ENCODE assay signal across 1 cellular context in the genomic region with DNA sequence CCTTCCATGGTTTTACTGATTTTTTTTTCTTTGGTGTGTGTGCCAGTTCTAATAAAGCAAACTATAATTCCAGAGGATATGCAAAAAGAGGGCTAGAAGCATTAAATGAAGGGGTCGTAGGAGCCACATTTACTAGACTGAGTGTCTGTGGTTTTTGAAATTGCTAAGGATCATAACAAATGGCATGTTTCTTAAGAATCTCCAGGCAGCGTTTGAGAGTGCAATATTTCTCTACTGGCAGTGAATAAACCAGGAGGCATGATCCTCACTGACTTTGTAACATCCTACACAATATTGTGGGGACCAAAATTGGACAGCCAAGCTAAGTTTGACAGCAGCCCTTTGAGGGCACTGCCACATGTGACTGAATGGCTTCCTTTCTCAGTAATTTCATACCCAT.
TF ChIP-seq lines count a peak whose summit lies in the region.

No MANE protein-coding gene starts in this region.

TF ChIP-seq in GM23338, 12 proteins besides CTCF, POLR2A, EP300 and RAD21 (continued from another document):
- TF ChIP-seq, protein P1, sequence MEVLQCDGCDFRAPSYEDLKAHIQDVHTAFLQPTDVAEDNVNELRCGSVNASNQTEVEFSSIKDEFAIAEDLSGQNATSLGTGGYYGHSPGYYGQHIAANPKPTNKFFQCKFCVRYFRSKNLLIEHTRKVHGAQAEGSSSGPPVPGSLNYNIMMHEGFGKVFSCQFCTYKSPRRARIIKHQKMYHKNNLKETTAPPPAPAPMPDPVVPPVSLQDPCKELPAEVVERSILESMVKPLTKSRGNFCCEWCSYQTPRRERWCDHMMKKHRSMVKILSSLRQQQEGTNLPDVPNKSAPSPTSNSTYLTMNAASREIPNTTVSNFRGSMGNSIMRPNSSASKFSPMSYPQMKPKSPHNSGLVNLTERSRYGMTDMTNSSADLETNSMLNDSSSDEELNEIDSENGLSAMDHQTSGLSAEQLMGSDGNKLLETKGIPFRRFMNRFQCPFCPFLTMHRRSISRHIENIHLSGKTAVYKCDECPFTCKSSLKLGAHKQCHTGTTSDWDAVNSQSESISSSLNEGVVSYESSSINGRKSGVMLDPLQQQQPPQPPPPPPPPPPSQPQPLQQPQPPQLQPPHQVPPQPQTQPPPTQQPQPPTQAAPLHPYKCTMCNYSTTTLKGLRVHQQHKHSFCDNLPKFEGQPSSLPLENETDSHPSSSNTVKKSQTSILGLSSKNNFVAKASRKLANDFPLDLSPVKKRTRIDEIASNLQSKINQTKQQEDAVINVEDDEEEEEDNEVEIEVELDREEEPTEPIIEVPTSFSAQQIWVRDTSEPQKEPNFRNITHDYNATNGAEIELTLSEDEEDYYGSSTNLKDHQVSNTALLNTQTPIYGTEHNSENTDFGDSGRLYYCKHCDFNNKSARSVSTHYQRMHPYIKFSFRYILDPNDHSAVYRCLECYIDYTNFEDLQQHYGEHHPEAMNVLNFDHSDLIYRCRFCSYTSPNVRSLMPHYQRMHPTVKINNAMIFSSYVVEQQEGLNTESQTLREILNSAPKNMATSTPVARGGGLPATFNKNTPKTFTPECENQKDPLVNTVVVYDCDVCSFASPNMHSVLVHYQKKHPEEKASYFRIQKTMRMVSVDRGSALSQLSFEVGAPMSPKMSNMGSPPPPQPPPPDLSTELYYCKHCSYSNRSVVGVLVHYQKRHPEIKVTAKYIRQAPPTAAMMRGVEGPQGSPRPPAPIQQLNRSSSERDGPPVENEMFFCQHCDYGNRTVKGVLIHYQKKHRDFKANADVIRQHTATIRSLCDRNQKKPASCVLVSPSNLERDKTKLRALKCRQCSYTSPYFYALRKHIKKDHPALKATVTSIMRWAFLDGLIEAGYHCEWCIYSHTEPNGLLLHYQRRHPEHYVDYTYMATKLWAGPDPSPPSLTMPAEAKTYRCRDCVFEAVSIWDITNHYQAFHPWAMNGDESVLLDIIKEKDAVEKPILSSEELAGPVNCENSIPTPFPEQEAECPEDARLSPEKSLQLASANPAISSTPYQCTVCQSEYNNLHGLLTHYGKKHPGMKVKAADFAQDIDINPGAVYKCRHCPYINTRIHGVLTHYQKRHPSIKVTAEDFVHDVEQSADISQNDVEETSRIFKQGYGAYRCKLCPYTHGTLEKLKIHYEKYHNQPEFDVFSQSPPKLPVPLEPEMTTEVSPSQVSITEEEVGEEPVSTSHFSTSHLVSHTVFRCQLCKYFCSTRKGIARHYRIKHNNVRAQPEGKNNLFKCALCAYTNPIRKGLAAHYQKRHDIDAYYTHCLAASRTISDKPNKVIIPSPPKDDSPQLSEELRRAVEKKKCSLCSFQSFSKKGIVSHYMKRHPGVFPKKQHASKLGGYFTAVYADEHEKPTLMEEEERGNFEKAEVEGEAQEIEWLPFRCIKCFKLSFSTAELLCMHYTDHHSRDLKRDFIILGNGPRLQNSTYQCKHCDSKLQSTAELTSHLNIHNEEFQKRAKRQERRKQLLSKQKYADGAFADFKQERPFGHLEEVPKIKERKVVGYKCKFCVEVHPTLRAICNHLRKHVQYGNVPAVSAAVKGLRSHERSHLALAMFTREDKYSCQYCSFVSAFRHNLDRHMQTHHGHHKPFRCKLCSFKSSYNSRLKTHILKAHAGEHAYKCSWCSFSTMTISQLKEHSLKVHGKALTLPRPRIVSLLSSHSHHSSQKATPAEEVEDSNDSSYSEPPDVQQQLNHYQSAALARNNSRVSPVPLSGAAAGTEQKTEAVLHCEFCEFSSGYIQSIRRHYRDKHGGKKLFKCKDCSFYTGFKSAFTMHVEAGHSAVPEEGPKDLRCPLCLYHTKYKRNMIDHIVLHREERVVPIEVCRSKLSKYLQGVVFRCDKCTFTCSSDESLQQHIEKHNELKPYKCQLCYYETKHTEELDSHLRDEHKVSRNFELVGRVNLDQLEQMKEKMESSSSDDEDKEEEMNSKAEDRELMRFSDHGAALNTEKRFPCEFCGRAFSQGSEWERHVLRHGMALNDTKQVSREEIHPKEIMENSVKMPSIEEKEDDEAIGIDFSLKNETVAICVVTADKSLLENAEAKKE (CRISPR knock-in tag; IDR thresholded peaks at IDR 0.05): no peak
